ENCODE assay signal across 11 cellular contexts in genomic region chr6:138719011-138719635, GRCh38. TPM values are rescaled to one million over a fixed set of nuclear protein-coding genes. Genes with fewer than 3 reads are reported as not detected.
DNase-seq lines count a peak whose midpoint lies in the region; ATAC-seq, FAIRE-seq and TF ChIP-seq lines count a peak whose summit lies in the region.
"Had no signal": no experiment of that assay in that cellular context is flagged by ENCODE, and none has a peak within 500 bp of the region (broad histone marks: within the 10 kb centered on the region; RNA-seq: fewer than 3 reads in every experiment).

No MANE protein-coding gene starts in this region.

- TF ChIP-seq CTCF in fibroblast of pulmonary artery (IDR thresholded peaks at IDR 0.05; ENCODE audit: low read length, missing control alignments), result no peak
- no peak for TF ChIP-seq CTCF in pancreas (IDR thresholded peaks at IDR 0.05)
- TF ChIP-seq CTCF in PC-9 (conservative IDR thresholded peaks at IDR 0.05), result no peak

- H3K9me2 ChIP-seq in PC-9 (ENCODE audit: insufficient read depth), result no peaks in the 10 kb centered on the region

- no peaks in the 10 kb centered on the region for H3K4me1 ChIP-seq in pancreas
- peaks cover 15% of the 10 kb centered on the region for H3K4me1 ChIP-seq in PC-9 (replicated peaks; ENCODE audit: insufficient read depth)

- no peaks in the 10 kb centered on the region for H3K27me3 ChIP-seq in pancreas
- no peaks in the 10 kb centered on the region for H3K27me3 ChIP-seq in PC-9 (ENCODE audit: insufficient read depth, low read depth)

- ATAC-seq in pancreas, result peak in 1 of 4 donors; percentile 24
- no peak for ATAC-seq in HG03196 (IDR thresholded peaks at IDR 0.05; ENCODE audit: unreplicated experiment)
- no peak for ATAC-seq in GM18502 (IDR thresholded peaks at IDR 0.05; ENCODE audit: poor library complexity, unreplicated experiment)

- H3K36me3 ChIP-seq in pancreas (no peaks in the 10 kb centered on the region), PC-9 (ENCODE audit: low read depth) (no peaks in the 10 kb centered on the region)
- H3K36me3 ChIP-seq: WERI-Rb-1 had no signal

- no TSS peak for BruUV-seq in PC-9 (replicated peaks; lab: Mats Ljungman, UMichigan)

- H2AFZ ChIP-seq in PC-9, result no peak overlapping the region

- peak; percentile 13 for FAIRE-seq in pancreas (lab: Jason Lieb, UNC)

- intact Hi-C loops in pancreas (cut with DNase I) (no loop called here), PC-9 (cut with micrococcal nuclease; ENCODE audit: unreplicated experiment) (no loop called here)

- CTCF ChIA-PET in PC-9 (lab: Charles Lee), result no interaction called here

- no peaks in the 10 kb centered on the region; the same call in 1 of the 2 replicates for H3F3A ChIP-seq in PC-9 (ENCODE audit: insufficient read depth, low read depth)

- WGBS in pancreas, 2 donors, result 85% methylated on average over 3 of the region's 3 CpGs

- POLR2A ChIA-PET in PC-9 (lab: Charles Lee; ENCODE audit: unreplicated experiment), result no interaction called here

- H4K20me1 ChIP-seq in PC-9 (ENCODE audit: insufficient read depth), result no peaks in the 10 kb centered on the region

- no peak overlapping the region for H3K4me2 ChIP-seq in PC-9

- no peak overlapping the region for H3K27ac ChIP-seq in pancreas
- H3K27ac ChIP-seq in PC-9, result no peak overlapping the region
- H3K27ac ChIP-seq: WERI-Rb-1 had no signal

- H3K9me3 ChIP-seq in pancreas (no peaks in the 10 kb centered on the region), PC-9 (ENCODE audit: insufficient read depth, low read depth) (0 out of 2 replicates have a peak, but pooled peaks cover under 1% of the 10 kb centered on the region)

- peak; percentile 10 for DNase-seq in EL
- DNase-seq in RPMI7951 (ENCODE audit: low read depth), result peak; percentile 18
- DNase-seq in fibroblast of pulmonary artery (ENCODE audit: low read depth), result peak; percentile 15
- DNase-seq in pancreas, result no peak
- no peak for DNase-seq in PC-9
- DNase-seq in iPS-NIHi11 (ENCODE audit: low spot score), result no peak
- DNase-seq: aorta, GF-D8, WERI-Rb-1 had no signal

- H3K4me3 ChIP-seq in fibroblast of pulmonary artery (replicated peaks; ENCODE audit: low read depth, low read length), result no peak overlapping the region
- no peak overlapping the region for H3K4me3 ChIP-seq in pancreas
- H3K4me3 ChIP-seq in PC-9, result no peak overlapping the region

- no peaks in the 10 kb centered on the region for H3K79me2 ChIP-seq in PC-9 (ENCODE audit: low read depth)

RNA-seq across cellular contexts. Expression of gene CCDC28A, which starts 54.4 kb away (rescaled TPM):
- total RNA-seq in RPMI7951 (2014; rRNA removed; shearing (Covaris generic)), result 18.7 and 25.7 TPM in 2 replicates
- total RNA-seq in pancreas, result 10 to 100 TPM; 11.3 to 18.5 (median 12.7) TPM
- 10 to 100 TPM; 12.4 to 21.3 TPM for polyA plus RNA-seq in pancreas
- total RNA-seq in PC-9 (2021), result 10.1 and 12.3 TPM in 2 replicates

Comparison
In these comparisons a context has a peak if more than half of its experiments do, and no peak if none do; other contexts are left out.
1. DNase-seq: peak in EL (single experiment), RPMI7951 (single experiment) and fibroblast of pulmonary artery (single experiment); none in pancreas (0 of 6), PC-9 (0 of 2) and iPS-NIHi11 (single experiment).